8 cellular contexts compared by ENCODE assay signal in genomic region chr1:198088360-198089071, GRCh38.
DNase-seq lines count a peak whose midpoint lies in the region; ATAC-seq and TF ChIP-seq lines count a peak whose summit lies in the region.

No MANE protein-coding gene starts in this region.

- H3K4me1 Mint-ChIP-seq in nephron progenitor cell: no peaks in the 10 kb centered on the region

- DNase-seq in NCI-H2081 (lab: John Stamatoyannopoulos, UW) (peak; percentile 9 to 19), NCI-H2081 treated with DMSO at 0.1 percent for 48 hours (lab: John Stamatoyannopoulos, UW) (no peak), HEK293T (ENCODE audit: extremely low spot score) (peak; percentile 37), RPMI7951 (ENCODE audit: low read depth) (peak; percentile 45), epithelial cell of esophagus (ENCODE audit: low read depth) (peak; percentile 50), nephron progenitor cell (no peak)
- no peak for DNase-seq in activated CD8-positive, alpha-beta memory T cell treated with anti-CD3 and anti-CD28 coated beads, Interleukin-2, amount 50 U/mL, for 48 hours

- H3K27me3 Mint-ChIP-seq in nephron progenitor cell (ENCODE audit: low read depth, poor library complexity): peaks cover 2% of the 10 kb centered on the region

- no peak overlapping the region for H3K4me3 Mint-ChIP-seq in nephron progenitor cell

- POLR2A ChIA-PET in HEK293T (lab: Yijun Ruan, JAX): no interaction called here

- no peaks in the 10 kb centered on the region for H3K36me3 Mint-ChIP-seq in nephron progenitor cell (ENCODE audit: low read depth)

- CTCF ChIA-PET in HEK293T (lab: Yijun Ruan, JAX): interaction anchor here (0.6 to 1.0 kb wide), 2 partner anchors 65 to 339 kb away, joined by 3 read pairs; no protein-coding TSS in a partner anchor

- ATAC-seq in GM19397 (IDR thresholded peaks at IDR 0.05; ENCODE audit: unreplicated experiment): no peak

- peak; percentile 60 for TF ChIP-seq CTCF in epithelial cell of esophagus (IDR thresholded peaks at IDR 0.05; ENCODE audit: insufficient read depth, low read depth, low read length, missing control alignments)
- peak; percentile 41 for TF ChIP-seq CTCF in nephron progenitor cell (IDR thresholded peaks at IDR 0.05)

- H3K27ac Mint-ChIP-seq in nephron progenitor cell: no peak overlapping the region

- no peak overlapping the region for H3K4me3 ChIP-seq in epithelial cell of esophagus (ENCODE audit: low read length)

- no peaks in the 10 kb centered on the region for H3K9me3 Mint-ChIP-seq in nephron progenitor cell

TF ChIP-seq in HEK293T, 16 proteins besides CTCF, POLR2A, EP300 and RAD21:
- TF ChIP-seq ELF4 (IDR thresholded peaks at IDR 0.05) (no peak), FOXK2 (IDR thresholded peaks at IDR 0.05) (no peak), BHLHE40 (IDR thresholded peaks at IDR 0.05; ENCODE audit: borderline replicate concordance) (no peak), L3MBTL2 (conservative IDR thresholded peaks at IDR 0.05) (no peak), FOXM1 (IDR thresholded peaks at IDR 0.05; ENCODE audit: borderline replicate concordance) (no peak), TARDBP (IDR thresholded peaks at IDR 0.05) (no peak), LEF1 (IDR thresholded peaks at IDR 0.05; ENCODE audit: borderline replicate concordance) (no peak), PKNOX1 (IDR thresholded peaks at IDR 0.05) (no peak), ZNF384 (IDR thresholded peaks at IDR 0.05) (no peak), SP1 (IDR thresholded peaks at IDR 0.05) (no peak), SUZ12 (IDR thresholded peaks at IDR 0.05) (no peak), NFRKB (IDR thresholded peaks at IDR 0.05) (no peak), HDGF (IDR thresholded peaks at IDR 0.05; ENCODE audit: borderline replicate concordance) (no peak), CTBP1 (IDR thresholded peaks at IDR 0.05; ENCODE audit: borderline replicate concordance) (no peak), ARNT (IDR thresholded peaks at IDR 0.05) (no peak), FOXA1 (IDR thresholded peaks at IDR 0.05) (no peak)

Comparison
In these comparisons a context has a peak if more than half of its experiments do, and no peak if none do; other contexts are left out.
1. DNase-seq: peak in NCI-H2081 (2 of 2), HEK293T (single experiment), RPMI7951 (single experiment) and epithelial cell of esophagus (single experiment); none in NCI-H2081 treated with DMSO at 0.1 percent for 48 hours (single experiment), nephron progenitor cell (single experiment) and activated CD8-positive, alpha-beta memory T cell treated with anti-CD3 and anti-CD28 coated beads, Interleukin-2, amount 50 U/mL, for 48 hours (single experiment).